ENCODE assay signal across 10 cellular contexts in genomic region chr18:9594782-9595181, GRCh38. TPM values are rescaled to one million over a fixed set of nuclear protein-coding genes. Genes with fewer than 3 reads are reported as not detected.
DNase-seq lines count a peak whose midpoint lies in the region; ATAC-seq and TF ChIP-seq lines count a peak whose summit lies in the region.
"Had no signal": no experiment of that assay in that cellular context is flagged by ENCODE, and none has a peak within 500 bp of the region (broad histone marks: within the 10 kb centered on the region; RNA-seq: fewer than 3 reads in every experiment).

No MANE protein-coding gene starts in this region.

- no peaks in the 10 kb centered on the region for H3K27me3 Mint-ChIP-seq in Caco-2 (ENCODE audit: insufficient read depth, unreplicated experiment)
- peaks cover 0 to 1% (median 0%) of the 10 kb centered on the region in 3 donors for H3K27me3 Mint-ChIP-seq in immature natural killer cell (ENCODE audit: low read depth in 3 of 3)
- H3K27me3 Mint-ChIP-seq: activated naive CD8-positive, alpha-beta T cell; CD8-positive, alpha-beta memory T cell had no signal

- no peak for DNase-seq in Caco-2
- peak; percentile 41 for DNase-seq in M059J (ENCODE audit: low read depth)
- DNase-seq in immature natural killer cell, result no peak
- DNase-seq in activated CD4-positive, alpha-beta T cell treated with anti-CD3 and anti-CD28 coated beads, Interleukin-2, amount 50 U/mL, for 1 hour, result no peak
- DNase-seq in KBM-7, result no peak
- DNase-seq in NOMO-1 treated with DMSO at 0.1 percent for 48 hours (lab: John Stamatoyannopoulos, UW; ENCODE audit: unreplicated experiment), result no peak
- DNase-seq: CD8-positive, alpha-beta memory T cell had no signal

- CTCF ChIA-PET in Caco-2 (lab: Charles Lee), result interaction anchor here (1.0 to 1.1 kb wide), 2 partner anchors 19 to 106 kb away, joined by 3 read pairs; no protein-coding TSS in a partner anchor

- in situ Hi-C loops in KBM-7 (cut with MboI; ENCODE audit: low pct_unique_long_range_greater_than_20kb, low sequenced_read_pairs), result no loop called here

- BruUV-seq in Caco-2 (replicated peaks; lab: Mats Ljungman, UMichigan), result no TSS peak

- peak overlapping the region; percentile 1 for H3K4me3 Mint-ChIP-seq in Caco-2 (ENCODE audit: unreplicated experiment)
- peak overlapping the region in 2 of 5 donors; percentile 6 to 45 for H3K4me3 Mint-ChIP-seq in immature natural killer cell
- H3K4me3 Mint-ChIP-seq: activated naive CD8-positive, alpha-beta T cell had no signal

- H3K36me3 ChIP-seq in Caco-2 (ENCODE audit: control insufficient read depth, insufficient read depth, low read length), result no peaks in the 10 kb centered on the region

- intact Hi-C loops in Caco-2 (cut with micrococcal nuclease; ENCODE audit: unreplicated experiment), result loop anchor here (5.0 kb wide), 1 partner anchor 128 kb away; no protein-coding TSS in a partner anchor

- H3K9me3 Mint-ChIP-seq in Caco-2 (ENCODE audit: unreplicated experiment) (peaks cover 9% of the 10 kb centered on the region), immature natural killer cell (peaks cover 0 to 5% (median 1%) of the 10 kb centered on the region in 6 donors)

- H3K36me3 Mint-ChIP-seq in Caco-2 (ENCODE audit: insufficient read depth, unreplicated experiment), result peaks cover 22% of the 10 kb centered on the region
- H3K36me3 Mint-ChIP-seq in immature natural killer cell, result peaks cover 12 to 29% (median 22%) of the 10 kb centered on the region in 3 donors

- H3K27me3 ChIP-seq in Caco-2 (replicated peaks; ENCODE audit: control insufficient read depth, insufficient read depth, low read length), result no peaks in the 10 kb centered on the region

- H3K27ac Mint-ChIP-seq in Caco-2 (ENCODE audit: unreplicated experiment) (peak overlapping the region; percentile 26), immature natural killer cell (peak overlapping the region; percentile 8 to 79 (median 44))
- H3K27ac Mint-ChIP-seq: activated naive CD8-positive, alpha-beta T cell had no signal

- H3K4me1 Mint-ChIP-seq in Caco-2 (ENCODE audit: low read depth, unreplicated experiment) (peaks cover 29% of the 10 kb centered on the region), immature natural killer cell (peaks cover 35 to 55% of the 10 kb centered on the region in 2 donors)

- peak; percentile 63 for ATAC-seq in GM21390 (IDR thresholded peaks at IDR 0.05; ENCODE audit: unreplicated experiment)
- ATAC-seq in GM19324 (IDR thresholded peaks at IDR 0.05; ENCODE audit: low FRiP score, unreplicated experiment), result no peak

- no peaks in the 10 kb centered on the region for H3K9me3 ChIP-seq in Caco-2

- POLR2A ChIA-PET in Caco-2 (lab: Charles Lee), result no interaction called here

- peaks cover 25% of the 10 kb centered on the region for H3K4me1 ChIP-seq in Caco-2

- H3K4me3 ChIP-seq in Caco-2 (ENCODE audit: low read depth, low read length), result no peak overlapping the region

- no peak for TF ChIP-seq CTCF in Caco-2 (IDR thresholded peaks at IDR 0.05; ENCODE audit: insufficient read depth in 1 of 2, low read depth in 1 of 2, low read length in 1 of 2, severe bottlenecking in 1 of 2, unreplicated experiment in 1 of 2)

RNA-seq across cellular contexts. Expression of gene PPP4R1, which starts 19.6 kb away (rescaled TPM):
- total RNA-seq in Caco-2 (2022), result 91.4 and 96.6 TPM in 2 replicates
- 82.5 and 86.4 TPM in 2 replicates for total RNA-seq in M059J (2014; rRNA removed; shearing (Covaris generic))
- 10 to 100 TPM; 12.0 to 17.0 (median 14.3) TPM for polyA plus RNA-seq in immature natural killer cell
